21 cellular contexts compared by ENCODE assay signal in genomic region chr3:18238721-18239331, GRCh38.
A peak's percentile ranks its signal among the peaks of the same experiment; 100 is the strongest.
DNase-seq lines count a peak whose midpoint lies in the region; ATAC-seq, FAIRE-seq and TF ChIP-seq lines count a peak whose summit lies in the region.
"Had no signal": no experiment of that assay in that cellular context is flagged by ENCODE, and none has a peak within 500 bp of the region (broad histone marks: within the 10 kb centered on the region; RNA-seq: fewer than 3 reads in every experiment).

No MANE protein-coding gene starts in this region.

- H3K36me3 ChIP-seq in DND-41 (ENCODE audit: insufficient read depth, low read length) (no peaks in the 10 kb centered on the region), OCI-LY3 (replicated peaks; ENCODE audit: low read depth, low read length) (no peaks in the 10 kb centered on the region), mesendoderm (ENCODE audit: control insufficient read depth, insufficient read depth, low read length) (no peaks in the 10 kb centered on the region)
- H3K36me3 ChIP-seq: SJCRH30 had no signal

- H3K9me3 ChIP-seq in DND-41 (ENCODE audit: insufficient read depth, low read length, severe bottlenecking) (no peaks in the 10 kb centered on the region), OCI-LY3 (ENCODE audit: insufficient read depth, low read length) (no peaks in the 10 kb centered on the region)
- H3K9me3 ChIP-seq: SJCRH30 had no signal

- H2BK120ac ChIP-seq in mesendoderm (ENCODE audit: low read depth, low read length) = no peak overlapping the region

- no peak overlapping the region for H3K4me2 ChIP-seq in DND-41 (ENCODE audit: insufficient read depth, low read length)
- H3K4me2 ChIP-seq in OCI-LY3 (ENCODE audit: low read length) = peak overlapping the region; percentile 15
- no peak overlapping the region for H3K4me2 ChIP-seq in mesendoderm (ENCODE audit: low read length)

- ATAC-seq in DND-41 (ENCODE audit: insufficient read depth, low read depth) = peak; percentile 47
- ATAC-seq: K562 had no signal

- H3K79me1 ChIP-seq in mesendoderm (ENCODE audit: low read length) = no peaks in the 10 kb centered on the region

- H3K4me1 Mint-ChIP-seq in glutamatergic neuron (ENCODE audit: low read depth, unreplicated experiment) = peaks cover 19% of the 10 kb centered on the region

- peaks cover 8% of the 10 kb centered on the region for H3K4me1 ChIP-seq in DND-41 (ENCODE audit: insufficient read depth, low read length)
- H3K4me1 ChIP-seq in OCI-LY3 (ENCODE audit: low read length) = peaks cover 44% of the 10 kb centered on the region
- H3K4me1 ChIP-seq in mesendoderm (ENCODE audit: control insufficient read depth, low read depth, low read length) = peaks cover 12% of the 10 kb centered on the region
- H3K4me1 ChIP-seq: SJCRH30 had no signal

- H3K79me2 ChIP-seq in DND-41 (ENCODE audit: insufficient read depth, low read length) (no peaks in the 10 kb centered on the region), OCI-LY3 (ENCODE audit: low read length) (no peaks in the 10 kb centered on the region), mesendoderm (ENCODE audit: control insufficient read depth, insufficient read depth, low read length) (no peaks in the 10 kb centered on the region)

- peaks cover 2% of the 10 kb centered on the region for H3K9me3 Mint-ChIP-seq in glutamatergic neuron (ENCODE audit: unreplicated experiment)

- no peak overlapping the region for H3K4ac ChIP-seq in mesendoderm (ENCODE audit: low read depth, low read length)

- H3K9ac ChIP-seq in DND-41 (ENCODE audit: low read depth, low read length) = no peak overlapping the region
- no peak overlapping the region for H3K9ac ChIP-seq in OCI-LY3 (ENCODE audit: low read length)
- no peak overlapping the region for H3K9ac ChIP-seq in mesendoderm (ENCODE audit: low read length)

- no peak for FAIRE-seq in HTR-8/SVneo (lab: Jason Lieb, UNC)
- FAIRE-seq: GM12878, H1, K562 had no signal

- no peak overlapping the region for H4K5ac ChIP-seq in mesendoderm (ENCODE audit: low read length)

- H2BK15ac ChIP-seq in mesendoderm (replicated peaks; ENCODE audit: low read depth) = peak overlapping the region; percentile 85

- WGBS in mesendoderm (ENCODE audit: extremely low coverage, insufficient coverage, low lambda C conversion rate) = no CpG with 5 or more reads among the region's 3 CpGs

- no peak overlapping the region for H4K8ac ChIP-seq in mesendoderm (ENCODE audit: low read depth, low read length)

- H3K27ac Mint-ChIP-seq in glutamatergic neuron (ENCODE audit: unreplicated experiment) = no peak overlapping the region

- no peak for TF ChIP-seq CTCF in DND-41 (IDR thresholded peaks at IDR 0.05; ENCODE audit: borderline replicate concordance, extremely low read depth, low read length, poor library complexity, severe bottlenecking)
- no peak for TF ChIP-seq CTCF in OCI-LY3 (IDR thresholded peaks at IDR 0.05; ENCODE audit: low read depth, low read length)
- no peak for TF ChIP-seq CTCF in glutamatergic neuron (IDR thresholded peaks at IDR 0.05; ENCODE audit: partially characterized antibody, unreplicated experiment)

- no peak overlapping the region for H3K4me3 ChIP-seq in DND-41 (ENCODE audit: low read depth in 1 of 2, low read length in 2 of 2)
- no peak overlapping the region for H3K4me3 ChIP-seq in OCI-LY3 (ENCODE audit: low read length)
- H3K4me3 ChIP-seq in mesendoderm (ENCODE audit: low read length) = no peak overlapping the region
- H3K4me3 ChIP-seq: GM12878, K562, SJCRH30 had no signal

- no peaks in the 10 kb centered on the region for H3K36me3 Mint-ChIP-seq in glutamatergic neuron (ENCODE audit: unreplicated experiment)

- no peak overlapping the region for H3K4me3 Mint-ChIP-seq in glutamatergic neuron (ENCODE audit: unreplicated experiment)

- no peak overlapping the region for H3K23ac ChIP-seq in mesendoderm (ENCODE audit: low read length)

- no peak overlapping the region for H3K27ac ChIP-seq in DND-41 (ENCODE audit: low read length)
- H3K27ac ChIP-seq in OCI-LY3 (ENCODE audit: low read length) = no peak overlapping the region
- no peak overlapping the region for H3K27ac ChIP-seq in mesendoderm (ENCODE audit: low read depth, low read length)
- H3K27ac ChIP-seq: SJCRH30 had no signal

- no peak overlapping the region for H2BK5ac ChIP-seq in mesendoderm (ENCODE audit: low read length)

- peak overlapping the region; percentile 51 for H3K18ac ChIP-seq in mesendoderm (ENCODE audit: low read length)

- DNase-seq in DND-41 = no peak
- peak; percentile 32 for DNase-seq in astrocyte of the hippocampus (ENCODE audit: low read depth, low spot score)
- DNase-seq in mesendoderm = no peak
- DNase-seq in activated CD4-positive, alpha-beta T cell treated with anti-CD3 and anti-CD28 coated beads for 4 hours = no peak
- DNase-seq in foreskin melanocyte = no peak
- DNase-seq in HTR-8/SVneo (ENCODE audit: insufficient read length, low spot score) = no peak
- DNase-seq in glutamatergic neuron = no peak
- DNase-seq: AML-193, COR-L47, DMS 273 treated with DMSO at 0.1 percent for 48 hours, NCI-H1105, NCI-H1694 treated with DMSO at 0.1 percent for 48 hours, NCI-H2227 treated with DMSO at 0.1 percent for 48 hours, NCI-H510A treated with DMSO at 0.1 percent for 48 hours, NCI-H774, SJCRH30, SW 1271 had no signal

- no peaks in the 10 kb centered on the region for H4K20me1 ChIP-seq in DND-41 (ENCODE audit: insufficient read depth, low read length)
- no peaks in the 10 kb centered on the region for H4K20me1 ChIP-seq in OCI-LY3 (ENCODE audit: insufficient read depth, low read length)

- H2AFZ ChIP-seq in DND-41 (ENCODE audit: low read depth, low read length) (no peak overlapping the region), OCI-LY3 (ENCODE audit: low read depth, low read length) (no peak overlapping the region)

- no peak overlapping the region for H3K56ac ChIP-seq in mesendoderm (ENCODE audit: low read length)

- no peaks in the 10 kb centered on the region for H3K27me3 ChIP-seq in DND-41 (ENCODE audit: insufficient read depth, low read length, poor library complexity)
- peaks cover 28% of the 10 kb centered on the region for H3K27me3 ChIP-seq in OCI-LY3 (ENCODE audit: low read depth, low read length)
- H3K27me3 ChIP-seq in mesendoderm (ENCODE audit: insufficient read depth, low read length, poor library complexity) = no peaks in the 10 kb centered on the region
- H3K27me3 ChIP-seq: SJCRH30 had no signal

- peaks cover 1% of the 10 kb centered on the region for H3K27me3 Mint-ChIP-seq in glutamatergic neuron (ENCODE audit: unreplicated experiment)

- H2AK5ac ChIP-seq in mesendoderm (ENCODE audit: low read length) = no peak overlapping the region
